Comparison of ENCODE assay signal across 16 cellular contexts in the genomic region with DNA sequence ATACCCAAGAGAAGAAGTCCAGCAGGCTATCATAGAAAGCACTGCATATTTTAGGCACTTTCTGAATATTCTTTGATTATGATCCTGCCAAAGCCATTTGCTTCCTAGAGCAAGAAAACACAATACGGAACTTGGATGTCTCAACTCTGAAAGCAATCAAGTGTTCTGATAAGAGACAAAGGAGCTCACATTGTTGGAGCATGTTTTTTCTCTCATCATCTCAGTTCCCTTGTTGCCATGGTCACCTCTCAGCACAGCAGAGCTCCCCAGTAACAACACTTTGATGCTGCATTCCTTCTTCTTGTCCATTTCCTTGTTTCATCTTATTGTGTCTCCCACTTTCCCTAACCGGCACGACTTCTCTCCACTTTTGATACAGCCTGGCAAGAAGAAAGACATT.
DNase-seq lines count a peak whose midpoint lies in the region; ATAC-seq and TF ChIP-seq lines count a peak whose summit lies in the region.
"Had no signal": no experiment of that assay in that cellular context is flagged by ENCODE, and none has a peak within 500 bp of the region (broad histone marks: within the 10 kb centered on the region; RNA-seq: fewer than 3 reads in every experiment).

No MANE protein-coding gene starts in this region.

- H3K27me3 Mint-ChIP-seq in mesothelial cell of epicardium (ENCODE audit: low read depth): no peaks in the 10 kb centered on the region
- H3K27me3 Mint-ChIP-seq: IgD-negative memory B cell had no signal

- ATAC-seq in GM19463 (IDR thresholded peaks at IDR 0.05; ENCODE audit: unreplicated experiment): no peak
- ATAC-seq: HCT116 had no signal

- peaks cover 34% of the 10 kb centered on the region for H3K4me1 Mint-ChIP-seq in mesothelial cell of epicardium
- H3K4me1 Mint-ChIP-seq: IgD-negative memory B cell had no signal

- no peaks in the 10 kb centered on the region for H3K9me3 Mint-ChIP-seq in mesothelial cell of epicardium

- H3K36me3 Mint-ChIP-seq in mesothelial cell of epicardium: no peaks in the 10 kb centered on the region
- H3K36me3 Mint-ChIP-seq: IgD-negative memory B cell had no signal

- H3K27ac Mint-ChIP-seq in mesothelial cell of epicardium: peak overlapping the region; percentile 1
- H3K27ac Mint-ChIP-seq: IgD-negative memory B cell had no signal

- TF ChIP-seq CTCF in mesothelial cell of epicardium (IDR thresholded peaks at IDR 0.05; ENCODE audit: unreplicated experiment) (no peak), GM20000 (IDR thresholded peaks at IDR 0.05; ENCODE audit: extremely low read depth, missing control alignments) (no peak)

- no peak overlapping the region for H3K4me3 Mint-ChIP-seq in mesothelial cell of epicardium
- H3K4me3 Mint-ChIP-seq: IgD-negative memory B cell had no signal

- DNase-seq in Ammon's horn (ENCODE audit: low spot score) (peak; percentile 53), NCI-H1417 (lab: John Stamatoyannopoulos, UW) (peak in 2 of 3 experiments; percentile 11 to 61), SK-N-DZ (ENCODE audit: low spot score) (peak; percentile 4), mesothelial cell of epicardium (ENCODE audit: low spot score in 2 of 2, unreplicated experiment in 2 of 2) (no peak), COLO829 (ENCODE audit: low spot score) (no peak), HK-2 (ENCODE audit: unreplicated experiment) (no peak), GM20000 (ENCODE audit: low spot score) (no peak)
- DNase-seq: EL, Kasumi-1, MM.1S, NCI-H2029 treated with DMSO at 0.1 percent for 48 hours, NCI-H345, SHP77 had no signal

Comparison
In these comparisons a context has a peak if more than half of its experiments do, and no peak if none do; other contexts are left out.
1. DNase-seq: peak in Ammon's horn (single experiment), NCI-H1417 (2 of 3) and SK-N-DZ (single experiment); none in mesothelial cell of epicardium (0 of 2), COLO829 (single experiment), HK-2 (single experiment) and GM20000 (single experiment).